Comparison of ENCODE assay signal across 8 cellular contexts in the genomic region with DNA sequence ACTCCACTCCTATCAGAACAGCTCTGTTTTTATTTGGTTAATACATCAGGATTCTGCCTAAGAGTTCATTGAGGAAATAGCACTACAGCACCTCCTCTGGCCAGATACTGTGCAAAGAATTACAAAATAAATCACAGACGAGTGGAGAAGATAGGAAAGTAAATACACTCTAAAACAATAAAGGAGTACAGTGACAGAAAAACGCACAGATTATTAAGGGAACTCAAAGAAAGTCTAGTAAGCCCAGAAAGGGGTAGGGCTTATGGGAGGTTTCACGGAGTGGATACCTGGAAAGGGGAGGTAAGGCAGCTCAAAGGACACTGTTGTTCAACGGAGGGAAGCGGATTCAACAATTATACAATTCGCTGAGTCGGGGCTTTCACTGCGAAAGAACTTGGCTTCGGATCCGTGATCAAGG. TPM values are rescaled to one million over a fixed set of nuclear protein-coding genes. Genes with fewer than 3 reads are reported as not detected.
DNase-seq lines count a peak whose midpoint lies in the region; ATAC-seq and TF ChIP-seq lines count a peak whose summit lies in the region.

No MANE protein-coding gene starts in this region.

- H3K9me2 ChIP-seq in OCI-LY1 (ENCODE audit: low read depth, low read length): no peaks in the 10 kb centered on the region

- H3K27ac Mint-ChIP-seq in activated naive CD4-positive, alpha-beta T cell treated with anti-CD3 and anti-CD28 coated beads, Interleukin-2, amount 10 ng/mL, durations not matched to agents 7 days and 5 days: peak overlapping the region; percentile 87

- H3K4me1 ChIP-seq in OCI-LY1 (ENCODE audit: insufficient read depth, low read length, severe bottlenecking): peaks cover 21% of the 10 kb centered on the region

- CTCF ChIA-PET in activated naive CD4-positive, alpha-beta T cell treated with anti-CD3 and anti-CD28 coated beads, Interleukin-2, amount 10 ng/mL, durations not matched to agents 7 days and 5 days (lab: Charles Lee): interaction anchor here (0.6 to 3.9 kb wide), 13 partner anchors 8 to 420 kb away, joined by 3 to 40 read pairs (median 5); a partner anchor contains a TSS

- peak overlapping the region; percentile 85 for H3K4me2 ChIP-seq in OCI-LY1 (ENCODE audit: low read length)

- H3K27me3 ChIP-seq in OCI-LY1 (ENCODE audit: insufficient read depth, low read length): no peaks in the 10 kb centered on the region

- no peaks in the 10 kb centered on the region for H3K9me3 ChIP-seq in OCI-LY1 (ENCODE audit: low read length)

- H3K4me1 Mint-ChIP-seq in activated naive CD4-positive, alpha-beta T cell treated with anti-CD3 and anti-CD28 coated beads, Interleukin-2, amount 10 ng/mL, durations not matched to agents 7 days and 5 days: peaks cover 51% of the 10 kb centered on the region

- H3F3A ChIP-seq in OCI-LY1 (ENCODE audit: insufficient read depth, low read length): no peaks in the 10 kb centered on the region

- no peaks in the 10 kb centered on the region for H3K79me2 ChIP-seq in OCI-LY1 (ENCODE audit: insufficient read depth, low read length)

- no peaks in the 10 kb centered on the region for H4K20me1 ChIP-seq in OCI-LY1 (ENCODE audit: insufficient read depth, low read length)

- peaks cover 19% of the 10 kb centered on the region for H3K9me3 Mint-ChIP-seq in activated naive CD4-positive, alpha-beta T cell treated with anti-CD3 and anti-CD28 coated beads, Interleukin-2, amount 10 ng/mL, durations not matched to agents 7 days and 5 days

- DNase-seq in activated naive CD4-positive, alpha-beta T cell treated with anti-CD3 and anti-CD28 coated beads, Interleukin-2, amount 10 ng/mL, durations not matched to agents 7 days and 5 days: peak; percentile 41
- DNase-seq in activated naive CD4-positive, alpha-beta T cell (lab: John Stamatoyannopoulos, UW): no peak
- DNase-seq in cerebellar cortex (ENCODE audit: low spot score): peak; percentile 83
- DNase-seq in left lobe of liver (ENCODE audit: low spot score): no peak
- DNase-seq in NCI-H1930 (lab: John Stamatoyannopoulos, UW): no peak

- peak overlapping the region; percentile 69; the same call in 1 of the 2 replicates for H3K9ac ChIP-seq in OCI-LY1 (ENCODE audit: low read length)

- ATAC-seq in HG02970 (IDR thresholded peaks at IDR 0.05; ENCODE audit: low FRiP score, unreplicated experiment): peak; percentile 5
- ATAC-seq in left lobe of liver: peak; percentile 38

- peak; percentile 78 for TF ChIP-seq CTCF in OCI-LY1 (IDR thresholded peaks at IDR 0.05; ENCODE audit: low read length)

- H3K27me3 Mint-ChIP-seq in activated naive CD4-positive, alpha-beta T cell treated with anti-CD3 and anti-CD28 coated beads, Interleukin-2, amount 10 ng/mL, durations not matched to agents 7 days and 5 days: peaks cover 21% of the 10 kb centered on the region

- no peak overlapping the region for H3K27ac ChIP-seq in OCI-LY1 (ENCODE audit: low read depth, low read length, poor library complexity, severe bottlenecking)
- peak overlapping the region; percentile 94 for H3K27ac ChIP-seq in temporal lobe (ENCODE audit: low read depth, low read length)

- H2AFZ ChIP-seq in OCI-LY1 (ENCODE audit: low read length): peak overlapping the region; percentile 81; the same call in 1 of the 2 replicates

- no peaks in the 10 kb centered on the region; the same call in 1 of the 2 replicates for H3K36me3 ChIP-seq in OCI-LY1 (ENCODE audit: insufficient read depth, low read length)

- peaks cover 33% of the 10 kb centered on the region for H3K36me3 Mint-ChIP-seq in activated naive CD4-positive, alpha-beta T cell treated with anti-CD3 and anti-CD28 coated beads, Interleukin-2, amount 10 ng/mL, durations not matched to agents 7 days and 5 days

- H3K4me3 ChIP-seq in OCI-LY1 (ENCODE audit: low read depth, low read length, poor library complexity, severe bottlenecking): peak overlapping the region; percentile 67

- peak overlapping the region; percentile 73 for H3K4me3 Mint-ChIP-seq in activated naive CD4-positive, alpha-beta T cell treated with anti-CD3 and anti-CD28 coated beads, Interleukin-2, amount 10 ng/mL, durations not matched to agents 7 days and 5 days

RNA-seq across cellular contexts. Expression of a gene that starts 5.5 kb away (rescaled TPM):
- total RNA-seq in left lobe of liver (not detected), temporal lobe (not detected)

RNA-seq across cellular contexts. Expression of a gene that starts 14.1 kb away (rescaled TPM):
- total RNA-seq in left lobe of liver (not detected), temporal lobe (26.3 TPM)

RNA-seq across cellular contexts. Expression of a gene that starts 40.2 kb away (rescaled TPM):
- total RNA-seq in left lobe of liver (24.7 TPM), temporal lobe (25.6 TPM)

Comparison
In these comparisons a context has a peak if more than half of its experiments do, and no peak if none do; other contexts are left out.
1. DNase-seq: peak in activated naive CD4-positive, alpha-beta T cell treated with anti-CD3 and anti-CD28 coated beads, Interleukin-2, amount 10 ng/mL, durations not matched to agents 7 days and 5 days (single experiment) and cerebellar cortex (single experiment); none in activated naive CD4-positive, alpha-beta T cell (0 of 4), left lobe of liver (single experiment) and NCI-H1930 (0 of 2).
2. RNA of a gene that starts 14.1 kb away (total RNA-seq): 26.3 TPM in temporal lobe (single experiment); not detected in left lobe of liver (single experiment); every median in the first group is over 10 times any median in the second.